Comparison of ENCODE assay signal across 11 cellular contexts in genomic region chr1:36087233-36088123, GRCh38. TPM values are rescaled to one million over a fixed set of nuclear protein-coding genes. Genes with fewer than 3 reads are reported as not detected.
DNase-seq lines count a peak whose midpoint lies in the region; FAIRE-seq and TF ChIP-seq lines count a peak whose summit lies in the region.
"Had no signal": no experiment of that assay in that cellular context is flagged by ENCODE, and none has a peak within 500 bp of the region (broad histone marks: within the 10 kb centered on the region; RNA-seq: fewer than 3 reads in every experiment).

No MANE protein-coding gene starts in this region.

- peaks cover 8% of the 10 kb centered on the region for H3K79me2 ChIP-seq in trophoblast cell (ENCODE audit: control insufficient read depth, insufficient read depth, low read length, poor library complexity)

- peak overlapping the region; percentile 87 for H2AFZ ChIP-seq in trophoblast cell (ENCODE audit: insufficient read depth, low read length, poor library complexity)

- H3K4me1 ChIP-seq in NT2/D1 (ENCODE audit: insufficient read depth, insufficient read length) (peaks cover 33% of the 10 kb centered on the region), trophoblast cell (ENCODE audit: control insufficient read depth in 1 of 2, insufficient read depth in 2 of 2, low read length in 2 of 2) (peaks cover 4 to 13% of the 10 kb centered on the region in 2 experiments)

- peak overlapping the region; percentile 74 for H3K27ac Mint-ChIP-seq in T-helper 1 cell treated with Interleukin-12 subunit alpha and Interleukin-12 subunit beta and Interleukin-4 antibody, amounts not matched to agents 30 μg/mL and 1 μg/mL, for 36 hours
- peak overlapping the region; percentile 92 for H3K27ac Mint-ChIP-seq in dendritic cell treated with granulocyte-macrophage colony-stimulating factor and Interleukin-4, amounts not matched to agents 40 ng/mL and 50 ng/mL, for 4 days

- H3K27me3 ChIP-seq in NT2/D1 (ENCODE audit: insufficient read depth, insufficient read length) (peaks cover 9% of the 10 kb centered on the region), trophoblast cell (ENCODE audit: insufficient read depth, low read length) (no peaks in the 10 kb centered on the region)

- WGBS in trophoblast cell (ENCODE audit: extremely low coverage, insufficient coverage, insufficient read length): no CpG with 5 or more reads among the region's 31 CpGs

- H3K14ac ChIP-seq in trophoblast cell (ENCODE audit: low read length): no peak overlapping the region

- peak overlapping the region; percentile 99 for H4K8ac ChIP-seq in trophoblast cell (ENCODE audit: low read depth, low read length)

- H3K18ac ChIP-seq in trophoblast cell (ENCODE audit: low read length): no peak overlapping the region

- no peak overlapping the region for H2BK12ac ChIP-seq in trophoblast cell (ENCODE audit: low read length)

- no peak overlapping the region for H3K4me3 ChIP-seq in NT2/D1 (ENCODE audit: insufficient read length, low read depth)
- H3K4me3 ChIP-seq in trophoblast cell (ENCODE audit: low read depth, low read length): no peak overlapping the region

- H2BK120ac ChIP-seq in trophoblast cell (ENCODE audit: insufficient read depth, low read length, poor library complexity): no peak overlapping the region

- H3K36me3 ChIP-seq in NT2/D1 (ENCODE audit: insufficient read depth, insufficient read length, low read length): peaks cover 32% of the 10 kb centered on the region
- H3K36me3 ChIP-seq in trophoblast cell (ENCODE audit: control insufficient read depth in 1 of 2, insufficient read depth in 2 of 2, low read length in 2 of 2): peaks cover 14 to 16% of the 10 kb centered on the region in 2 experiments

- H3K4me3 Mint-ChIP-seq in T-helper 1 cell treated with Interleukin-12 subunit alpha and Interleukin-12 subunit beta and Interleukin-4 antibody, amounts not matched to agents 30 μg/mL and 1 μg/mL, for 36 hours: peak overlapping the region; percentile 47
- H3K4me3 Mint-ChIP-seq in dendritic cell treated with granulocyte-macrophage colony-stimulating factor and Interleukin-4, amounts not matched to agents 40 ng/mL and 50 ng/mL, for 4 days: no peak overlapping the region

- no peak overlapping the region for H3K4me2 ChIP-seq in trophoblast cell (ENCODE audit: low read length)

- no peak overlapping the region for H3K4ac ChIP-seq in trophoblast cell (ENCODE audit: low read depth, low read length)

- no peaks in the 10 kb centered on the region for H3K9me3 ChIP-seq in NT2/D1 (ENCODE audit: insufficient read depth, low read length)
- H3K9me3 ChIP-seq in trophoblast cell (ENCODE audit: insufficient read depth, low read depth, low read length): no peaks in the 10 kb centered on the region
- H3K9me3 ChIP-seq: tibial nerve had no signal

- TF ChIP-seq POLR2A in GM12892 (IDR thresholded peaks at IDR 0.05; ENCODE audit: low read depth, low read length): no peak

- H3K9me3 Mint-ChIP-seq in T-helper 1 cell treated with Interleukin-12 subunit alpha and Interleukin-12 subunit beta and Interleukin-4 antibody, amounts not matched to agents 30 μg/mL and 1 μg/mL, for 36 hours: no peaks in the 10 kb centered on the region
- H3K9me3 Mint-ChIP-seq in dendritic cell treated with granulocyte-macrophage colony-stimulating factor and Interleukin-4, amounts not matched to agents 40 ng/mL and 50 ng/mL, for 4 days: no peaks in the 10 kb centered on the region

- no peak overlapping the region for H2BK5ac ChIP-seq in trophoblast cell (ENCODE audit: low read depth, low read length, poor library complexity)

- peaks cover 15% of the 10 kb centered on the region for H3K4me1 Mint-ChIP-seq in T-helper 1 cell treated with Interleukin-12 subunit alpha and Interleukin-12 subunit beta and Interleukin-4 antibody, amounts not matched to agents 30 μg/mL and 1 μg/mL, for 36 hours (ENCODE audit: low read depth)
- peaks cover 26% of the 10 kb centered on the region for H3K4me1 Mint-ChIP-seq in dendritic cell treated with granulocyte-macrophage colony-stimulating factor and Interleukin-4, amounts not matched to agents 40 ng/mL and 50 ng/mL, for 4 days (ENCODE audit: low read depth)

- H3K79me1 ChIP-seq in trophoblast cell (ENCODE audit: low read length): peaks cover 7% of the 10 kb centered on the region

- no peak for FAIRE-seq in GM12892 (lab: Jason Lieb, UNC)

- no peak overlapping the region for H3K23ac ChIP-seq in trophoblast cell (ENCODE audit: low read length)

- H3K27me3 Mint-ChIP-seq in T-helper 1 cell treated with Interleukin-12 subunit alpha and Interleukin-12 subunit beta and Interleukin-4 antibody, amounts not matched to agents 30 μg/mL and 1 μg/mL, for 36 hours (ENCODE audit: low read depth): peaks cover 16% of the 10 kb centered on the region
- peaks cover 21% of the 10 kb centered on the region for H3K27me3 Mint-ChIP-seq in dendritic cell treated with granulocyte-macrophage colony-stimulating factor and Interleukin-4, amounts not matched to agents 40 ng/mL and 50 ng/mL, for 4 days

- H4K91ac ChIP-seq in trophoblast cell (ENCODE audit: low read depth, low read length): peak overlapping the region; percentile 85

- peak overlapping the region; percentile 45 for H2AK5ac ChIP-seq in trophoblast cell (ENCODE audit: low read length)

- peaks cover 12% of the 10 kb centered on the region for H3K36me3 Mint-ChIP-seq in T-helper 1 cell treated with Interleukin-12 subunit alpha and Interleukin-12 subunit beta and Interleukin-4 antibody, amounts not matched to agents 30 μg/mL and 1 μg/mL, for 36 hours (ENCODE audit: low read depth)
- peaks cover 36% of the 10 kb centered on the region for H3K36me3 Mint-ChIP-seq in dendritic cell treated with granulocyte-macrophage colony-stimulating factor and Interleukin-4, amounts not matched to agents 40 ng/mL and 50 ng/mL, for 4 days (ENCODE audit: low read depth)

- DNase-seq in T-helper 1 cell (no peak), NT2/D1 (ENCODE audit: low read depth, low spot score) (no peak), trophoblast cell (no peak), NCI-H1930 (lab: John Stamatoyannopoulos, UW) (no peak), NCI-H1417 (lab: John Stamatoyannopoulos, UW) (no peak), GM12892 (ENCODE audit: insufficient read length) (no peak)
- DNase-seq: 8988T; effector CD4-positive, alpha-beta T cell had no signal

- H3K27ac ChIP-seq in trophoblast cell (ENCODE audit: low read depth, low read length): no peak overlapping the region

- H3K9ac ChIP-seq in NT2/D1 (ENCODE audit: insufficient read length, low read depth) (peak overlapping the region; percentile 85), trophoblast cell (ENCODE audit: low read length) (no peak overlapping the region)

- intact Hi-C loops in dendritic cell treated with granulocyte-macrophage colony-stimulating factor and Interleukin-4, amounts not matched to agents 40 ng/mL and 50 ng/mL, for 4 days (cut with micrococcal nuclease): loop anchor here (10.0 kb wide), 1 partner anchor 153 kb away; the partner anchor contains the start of gene AGO3

- H4K12ac ChIP-seq in trophoblast cell (ENCODE audit: low read depth, low read length): peak overlapping the region; percentile 87

RNA-seq across cellular contexts. Expression of gene ADPRS, which starts 1.2 kb away (rescaled TPM):
- polyA plus RNA-seq in trophoblast cell (2013): 14.7 and 16.2 TPM in 2 replicates
- polyA plus RNA-seq in GM12892 (2012; ENCODE audit: missing spikeins): 36.6 TPM

RNA-seq across cellular contexts. Expression of gene TEKT2, which starts 3.6 kb away (rescaled TPM):
- polyA plus RNA-seq in trophoblast cell (2013): 0.36 and 0.49 TPM in 2 replicates
- 0.17 TPM for polyA plus RNA-seq in GM12892 (2012; ENCODE audit: missing spikeins)

RNA-seq across cellular contexts. Expression of gene COL8A2, which starts 37.5 kb away (rescaled TPM):
- 0.25 and 0.27 TPM in 2 replicates for polyA plus RNA-seq in trophoblast cell (2013)
- polyA plus RNA-seq in GM12892 (2012; ENCODE audit: missing spikeins): 0.15 TPM
